1 cellular context compared by ENCODE assay signal in genomic region chr14:23301969-23302289, GRCh38.
A peak's percentile ranks its signal among the peaks of the same experiment; 100 is the strongest.
TF ChIP-seq lines count a peak whose summit lies in the region.

No MANE protein-coding gene starts in this region.

TF ChIP-seq in HepG2, 621 proteins besides CTCF, POLR2A, EP300 and RAD21 (continued from another document):
- TF ChIP-seq ZNF513 (CRISPR knock-in tag; conservative IDR thresholded peaks at IDR 0.05) (no peak; the same call in 1 of the 2 replicates), ZNF235 (CRISPR knock-in tag; IDR thresholded peaks at IDR 0.05; ENCODE audit: borderline replicate concordance) (peak; percentile 88; the same call in 1 of the 2 replicates), ZNF512B (CRISPR knock-in tag; IDR thresholded peaks at IDR 0.05; ENCODE audit: borderline replicate concordance) (no peak; the same call in 1 of the 2 replicates), U2AF2 (IDR thresholded peaks at IDR 0.05; ENCODE audit: low read depth, low read length) (no peak), ZNF101 (CRISPR knock-in tag; IDR thresholded peaks at IDR 0.05; ENCODE audit: borderline replicate concordance, low read depth) (peak; percentile 92; the same call in 1 of the 2 replicates), ZNF660 (CRISPR knock-in tag; IDR thresholded peaks at IDR 0.05; ENCODE audit: borderline replicate concordance, low read depth) (peak; percentile 97), SMAD9 (CRISPR knock-in tag; IDR thresholded peaks at IDR 0.05) (peak; percentile 93; the same call in 1 of the 2 replicates), KMT2B (CRISPR knock-in tag; IDR thresholded peaks at IDR 0.05) (peak; percentile 59), TOE1 (CRISPR knock-in tag; IDR thresholded peaks at IDR 0.05) (peak; percentile 61; the same call in 1 of the 2 replicates), FOXC1 (CRISPR knock-in tag; IDR thresholded peaks at IDR 0.05; ENCODE audit: borderline replicate concordance) (no peak), RXRB (CRISPR knock-in tag; IDR thresholded peaks at IDR 0.05; ENCODE audit: borderline replicate concordance) (peak; percentile 83), KLF9 (CRISPR knock-in tag; IDR thresholded peaks at IDR 0.05; ENCODE audit: low read depth) (no peak), ZNF138 (CRISPR knock-in tag; IDR thresholded peaks at IDR 0.05; ENCODE audit: low read depth) (no peak; the same call in 1 of the 2 replicates), PHB2 (IDR thresholded peaks at IDR 0.05; ENCODE audit: partially characterized antibody) (no peak), ZNF616 (CRISPR knock-in tag; IDR thresholded peaks at IDR 0.05; ENCODE audit: low read depth) (peak; percentile 94; the same call in 1 of the 2 replicates), MXD1 (CRISPR knock-in tag; IDR thresholded peaks at IDR 0.05) (peak; percentile 97), ZSCAN22 (CRISPR knock-in tag; IDR thresholded peaks at IDR 0.05) (peak; percentile 83; the same call in 1 of the 2 replicates), ZNF431 (CRISPR knock-in tag; IDR thresholded peaks at IDR 0.05; ENCODE audit: borderline replicate concordance, low read depth) (no peak), RCOR2 (CRISPR knock-in tag; IDR thresholded peaks at IDR 0.05) (no peak), SNAPC5 (CRISPR knock-in tag; IDR thresholded peaks at IDR 0.05; ENCODE audit: borderline replicate concordance) (0 out of 2 replicates have a peak, but pooled peaks have one; percentile 31), ZNF768 (CRISPR knock-in tag; IDR thresholded peaks at IDR 0.05) (peak; percentile 88), ZNF124 (CRISPR knock-in tag; IDR thresholded peaks at IDR 0.05) (peak; percentile 65), PBX3 (CRISPR knock-in tag; IDR thresholded peaks at IDR 0.05; ENCODE audit: borderline replicate concordance) (0 out of 2 replicates have a peak, but pooled peaks have one; percentile 59), KDM6A (CRISPR knock-in tag; IDR thresholded peaks at IDR 0.05; ENCODE audit: low read depth) (no peak; the same call in 1 of the 2 replicates), THAP7 (CRISPR knock-in tag; IDR thresholded peaks at IDR 0.05) (peak; percentile 98), ZGPAT (CRISPR knock-in tag; IDR thresholded peaks at IDR 0.05) (peak; percentile 95), ZNF232 (CRISPR knock-in tag; IDR thresholded peaks at IDR 0.05; ENCODE audit: borderline replicate concordance) (peak; percentile 95), ZNF773 (CRISPR knock-in tag; IDR thresholded peaks at IDR 0.05; ENCODE audit: borderline replicate concordance) (peak; percentile 95), YY1 (IDR thresholded peaks at IDR 0.05; ENCODE audit: insufficient read depth, insufficient replicate concordance, low read depth, low read length) (no peak), SMARCE1 (IDR thresholded peaks at IDR 0.05; ENCODE audit: borderline replicate concordance) (no peak)
TF ChIP-seq in HepG2: peak in this region for 359.
